In genomic region chr11:101429708-101430107, GRCh38 we compare ENCODE assay signal across 26 cellular contexts.
DNase-seq lines count a peak whose midpoint lies in the region; ATAC-seq and TF ChIP-seq lines count a peak whose summit lies in the region.
"Had no signal": no experiment of that assay in that cellular context is flagged by ENCODE, and none has a peak within 500 bp of the region (broad histone marks: within the 10 kb centered on the region; RNA-seq: fewer than 3 reads in every experiment).

No MANE protein-coding gene starts in this region.

- H3K4ac ChIP-seq in IMR-90 (ENCODE audit: low read depth, low read length): no peak overlapping the region

- no peak overlapping the region for H2BK20ac ChIP-seq in IMR-90 (ENCODE audit: low read depth, low read length)

- H3K79me2 ChIP-seq in hepatocyte: no peaks in the 10 kb centered on the region
- no peaks in the 10 kb centered on the region for H3K79me2 ChIP-seq in neural progenitor cell (ENCODE audit: low read depth)

- dilution Hi-C loops in IMR-90 (cut with HindIII; ENCODE audit: low sequenced_read_pairs, unreplicated experiment): no loop called here

- H3K36me3 ChIP-seq in IMR-90 (ENCODE audit: control insufficient read depth, insufficient read depth, low read length) (no peaks in the 10 kb centered on the region), hepatocyte (replicated peaks; ENCODE audit: insufficient read depth, low read depth) (no peaks in the 10 kb centered on the region), neural progenitor cell (no peaks in the 10 kb centered on the region)
- H3K36me3 ChIP-seq: BLaER1, neutrophil had no signal

- H2AK5ac ChIP-seq in IMR-90 (ENCODE audit: low read depth, low read length): no peak overlapping the region

- H3K9me2 ChIP-seq in hepatocyte (replicated peaks; ENCODE audit: insufficient read depth): no peaks in the 10 kb centered on the region

- H4K20me1 ChIP-seq in IMR-90 (ENCODE audit: insufficient read depth, low read length): no peaks in the 10 kb centered on the region
- no peaks in the 10 kb centered on the region for H4K20me1 ChIP-seq in hepatocyte (ENCODE audit: insufficient read depth, poor library complexity, severe bottlenecking)
- no peaks in the 10 kb centered on the region for H4K20me1 ChIP-seq in neural progenitor cell (ENCODE audit: low read depth)
- H4K20me1 ChIP-seq: BLaER1 had no signal

- H3K27ac Mint-ChIP-seq in neural progenitor cell: no peak overlapping the region
- no peak overlapping the region for H3K27ac Mint-ChIP-seq in activated naive CD4-positive, alpha-beta T cell treated with anti-CD3 and anti-CD28 coated beads, Interleukin-2, amount 10 ng/mL, durations not matched to agents 7 days and 5 days
- H3K27ac Mint-ChIP-seq: activated CD8-positive, alpha-beta T cell treated with anti-CD3 and anti-CD28 coated beads for 36 hours; stimulated activated memory B cell treated with anti-CD40 and anti-IgM and Interleukin-4, amounts not matched to agents 10 μg/mL and 1 μg/mL and 100 μg/mL, for 72 hours had no signal

- no peaks in the 10 kb centered on the region for H3K27me3 ChIP-seq in IMR-90 (ENCODE audit: control insufficient read depth, insufficient read depth, low read length)
- H3K27me3 ChIP-seq in hepatocyte: no peaks in the 10 kb centered on the region
- H3K27me3 ChIP-seq in neural progenitor cell: no peaks in the 10 kb centered on the region
- H3K27me3 ChIP-seq: BLaER1, body of pancreas, neutrophil had no signal

- no peak overlapping the region for H3K4me2 ChIP-seq in IMR-90 (ENCODE audit: low read depth, low read length)
- H3K4me2 ChIP-seq in hepatocyte: no peak overlapping the region
- H3K4me2 ChIP-seq in neural progenitor cell: no peak overlapping the region
- H3K4me2 ChIP-seq: BLaER1, PC-9 had no signal

- TF ChIP-seq RAD21 in IMR-90 (IDR thresholded peaks at IDR 0.05; ENCODE audit: low read length): no peak

- no peak overlapping the region; the same call in none of the 2 replicates for H3K23ac ChIP-seq in IMR-90 (ENCODE audit: low read depth, low read length)

- POLR2A ChIA-PET in IMR-90 (lab: Charles Lee; ENCODE audit: unreplicated experiment): no interaction called here

- no peak overlapping the region for H2AK9ac ChIP-seq in IMR-90 (replicated peaks; ENCODE audit: low read depth, low read length, poor library complexity)

- no peak for TF ChIP-seq POLR2A in IMR-90 (IDR thresholded peaks at IDR 0.05; ENCODE audit: low read depth, low read length)

- H3K4me3 Mint-ChIP-seq in neural progenitor cell: no peak overlapping the region
- no peak overlapping the region for H3K4me3 Mint-ChIP-seq in activated naive CD4-positive, alpha-beta T cell treated with anti-CD3 and anti-CD28 coated beads, Interleukin-2, amount 10 ng/mL, durations not matched to agents 7 days and 5 days
- H3K4me3 Mint-ChIP-seq: activated CD8-positive, alpha-beta T cell treated with anti-CD3 and anti-CD28 coated beads for 36 hours; stimulated activated memory B cell treated with anti-CD40 and anti-IgM and Interleukin-4, amounts not matched to agents 10 μg/mL and 1 μg/mL and 100 μg/mL, for 72 hours had no signal

- no peaks in the 10 kb centered on the region for H3K9me3 ChIP-seq in IMR-90 (ENCODE audit: control insufficient read depth, insufficient read depth, low read length)
- H3K9me3 ChIP-seq in hepatocyte (ENCODE audit: low read depth): no peaks in the 10 kb centered on the region
- H3K9me3 ChIP-seq in neural progenitor cell (ENCODE audit: low read depth): no peaks in the 10 kb centered on the region
- H3K9me3 ChIP-seq: body of pancreas, neutrophil had no signal

- peak; percentile 51 for ATAC-seq in GM18868 (IDR thresholded peaks at IDR 0.05; ENCODE audit: unreplicated experiment)
- ATAC-seq in IMR-90 (ENCODE audit: low read depth): peak; percentile 38
- ATAC-seq: activated CD8-positive, alpha-beta T cell treated with anti-CD3 and anti-CD28 coated beads for 36 hours; body of pancreas; stimulated activated memory B cell treated with anti-CD40 and anti-IgM and Interleukin-4, amounts not matched to agents 10 μg/mL and 1 μg/mL and 100 μg/mL, for 72 hours had no signal

- H3F3A ChIP-seq in neural progenitor cell (ENCODE audit: low read depth): no peaks in the 10 kb centered on the region

- H4K5ac ChIP-seq in IMR-90 (ENCODE audit: low read depth, low read length): no peak overlapping the region

- H3K27ac ChIP-seq in IMR-90 (ENCODE audit: insufficient read depth, low read length) (no peak overlapping the region), hepatocyte (peak overlapping the region; percentile 8), neural progenitor cell (no peak overlapping the region)
- H3K27ac ChIP-seq: BLaER1, body of pancreas, neutrophil, PC-9 had no signal

- H3K56ac ChIP-seq in IMR-90 (ENCODE audit: extremely low read depth, insufficient read depth, low read length): no peak overlapping the region

- peaks cover 6% of the 10 kb centered on the region; the same call in 1 of the 2 replicates for H3K9me1 ChIP-seq in IMR-90 (ENCODE audit: insufficient read depth, low read length)

- H2BK120ac ChIP-seq in IMR-90 (ENCODE audit: low read depth, low read length): no peak overlapping the region

- CTCF ChIA-PET in IMR-90 (lab: Yijun Ruan, JAX): interaction anchor here (0.7 to 1.5 kb wide), 2 partner anchors 14 to 431 kb away, joined by 3 read pairs; no protein-coding TSS in a partner anchor
- CTCF ChIA-PET in activated naive CD4-positive, alpha-beta T cell treated with anti-CD3 and anti-CD28 coated beads, Interleukin-2, amount 10 ng/mL, durations not matched to agents 7 days and 5 days (lab: Charles Lee): no interaction called here

- peaks cover 7% of the 10 kb centered on the region for H3K4me1 ChIP-seq in IMR-90 (ENCODE audit: control insufficient read depth, insufficient read depth, low read length)
- no peaks in the 10 kb centered on the region for H3K4me1 ChIP-seq in hepatocyte (ENCODE audit: insufficient read depth)
- H3K4me1 ChIP-seq in neural progenitor cell: peaks cover 4% of the 10 kb centered on the region
- H3K4me1 ChIP-seq: BLaER1, body of pancreas had no signal

- H3K4me1 Mint-ChIP-seq in neural progenitor cell: no peaks in the 10 kb centered on the region
- peaks cover 2% of the 10 kb centered on the region for H3K4me1 Mint-ChIP-seq in activated naive CD4-positive, alpha-beta T cell treated with anti-CD3 and anti-CD28 coated beads, Interleukin-2, amount 10 ng/mL, durations not matched to agents 7 days and 5 days
- H3K4me1 Mint-ChIP-seq: stimulated activated memory B cell treated with anti-CD40 and anti-IgM and Interleukin-4, amounts not matched to agents 10 μg/mL and 1 μg/mL and 100 μg/mL, for 72 hours had no signal

- no TSS peak for BruUV-seq in IMR-90 (replicated peaks; lab: Mats Ljungman, UMichigan)

- H3K36me3 Mint-ChIP-seq in neural progenitor cell: no peaks in the 10 kb centered on the region
- H3K36me3 Mint-ChIP-seq in activated naive CD4-positive, alpha-beta T cell treated with anti-CD3 and anti-CD28 coated beads, Interleukin-2, amount 10 ng/mL, durations not matched to agents 7 days and 5 days: no peaks in the 10 kb centered on the region
- H3K36me3 Mint-ChIP-seq: stimulated activated memory B cell treated with anti-CD40 and anti-IgM and Interleukin-4, amounts not matched to agents 10 μg/mL and 1 μg/mL and 100 μg/mL, for 72 hours had no signal

- H3K27me3 Mint-ChIP-seq in neural progenitor cell (ENCODE audit: insufficient read depth, low read depth): peaks cover 4% of the 10 kb centered on the region
- H3K27me3 Mint-ChIP-seq in activated naive CD4-positive, alpha-beta T cell treated with anti-CD3 and anti-CD28 coated beads, Interleukin-2, amount 10 ng/mL, durations not matched to agents 7 days and 5 days: no peaks in the 10 kb centered on the region
- H3K27me3 Mint-ChIP-seq: activated CD8-positive, alpha-beta T cell treated with anti-CD3 and anti-CD28 coated beads for 36 hours had no signal

- no peak for TF ChIP-seq CTCF in IMR-90 (conservative IDR thresholded peaks at IDR 0.05; ENCODE audit: low read depth, low read length)
- no peak for TF ChIP-seq CTCF in hepatocyte (IDR thresholded peaks at IDR 0.05; ENCODE audit: poor library complexity)
- no peak for TF ChIP-seq CTCF in neural progenitor cell (IDR thresholded peaks at IDR 0.05)

- no peak overlapping the region for H3K4me3 ChIP-seq in IMR-90 (ENCODE audit: insufficient read depth, low read depth, low read length)
- no peak overlapping the region for H3K4me3 ChIP-seq in hepatocyte
- H3K4me3 ChIP-seq in neural progenitor cell: no peak overlapping the region
- H3K4me3 ChIP-seq: BLaER1, body of pancreas, PC-9 had no signal

- no peak overlapping the region; a peak in 1 of 4 replicates for H4K8ac ChIP-seq in IMR-90 (ENCODE audit: low read depth in 2 of 2, low read length in 2 of 2)

- H3K9ac ChIP-seq in IMR-90 (ENCODE audit: low read depth, low read length) (no peak overlapping the region), neural progenitor cell (no peak overlapping the region)
- H3K9ac ChIP-seq: BLaER1 had no signal

- H3K18ac ChIP-seq in IMR-90 (ENCODE audit: low read depth, low read length): no peak overlapping the region

- H3K79me1 ChIP-seq in IMR-90 (ENCODE audit: low read depth in 1 of 2, low read length in 2 of 2): no peaks in the 10 kb centered on the region

- no peak overlapping the region for H3K14ac ChIP-seq in IMR-90 (replicated peaks; ENCODE audit: low read depth, low read length)

- H4K91ac ChIP-seq in IMR-90 (ENCODE audit: insufficient read depth, low read depth, low read length): no peak overlapping the region

- H2BK15ac ChIP-seq in IMR-90 (ENCODE audit: low read depth, low read length): no peak overlapping the region

- no peak overlapping the region for H2AFZ ChIP-seq in IMR-90 (replicated peaks; ENCODE audit: low read length, poor library complexity)
- no peak overlapping the region for H2AFZ ChIP-seq in hepatocyte
- peak overlapping the region; percentile 46 for H2AFZ ChIP-seq in neural progenitor cell (replicated peaks)
- H2AFZ ChIP-seq: PC-9 had no signal

- H2BK5ac ChIP-seq in IMR-90 (ENCODE audit: low read depth, low read length, poor library complexity, severe bottlenecking): no peak overlapping the region

- in situ Hi-C loops in IMR-90 (cut with MboI; ENCODE audit: low sequenced_read_pairs): loop anchor here (25.0 kb wide), 1 partner anchor 1058 kb away; no protein-coding TSS in a partner anchor

- intact Hi-C loops in IMR-90 (cut with micrococcal nuclease): loop anchor here (1.0 to 5.0 kb wide), 2 partner anchors 419 to 578 kb away; no protein-coding TSS in a partner anchor

- DNase-seq in IMR-90 (no peak), hepatocyte (ENCODE audit: low spot score) (peak; percentile 21), neural progenitor cell (ENCODE audit: low spot score) (no peak), Ammon's horn (ENCODE audit: low spot score) (no peak), AG20443 (ENCODE audit: low spot score) (no peak)
- no peak for DNase-seq in activated naive CD4-positive, alpha-beta T cell treated with anti-CD3 and anti-CD28 coated beads, Interleukin-2, amount 10 ng/mL, durations not matched to agents 7 days and 5 days
- no peak for DNase-seq in central memory CD4-positive, alpha-beta T cell
- DNase-seq: activated CD4-positive, alpha-beta T cell treated with anti-CD3 and anti-CD28 coated beads for 1 hour; activated CD8-positive, alpha-beta T cell treated with anti-CD3 and anti-CD28 coated beads for 36 hours; activated gamma-delta T cell; body of pancreas; effector CD4-positive, alpha-beta T cell; foreskin melanocyte; Karpas-422; left ventricle myocardium superior; MV-4-11; NCI-H1694; NCI-H510A; PC-9; SIG-M5; stimulated activated CD4-positive, alpha-beta T cell treated with anti-CD3 and anti-CD28 coated beads, Interleukin-2, amount 100 ng/mL, for 48 hours; T-helper 1 cell had no signal

- peaks cover 24% of the 10 kb centered on the region for H3K9me3 Mint-ChIP-seq in neural progenitor cell
- peaks cover 18% of the 10 kb centered on the region for H3K9me3 Mint-ChIP-seq in activated naive CD4-positive, alpha-beta T cell treated with anti-CD3 and anti-CD28 coated beads, Interleukin-2, amount 10 ng/mL, durations not matched to agents 7 days and 5 days
